In the genomic region with DNA sequence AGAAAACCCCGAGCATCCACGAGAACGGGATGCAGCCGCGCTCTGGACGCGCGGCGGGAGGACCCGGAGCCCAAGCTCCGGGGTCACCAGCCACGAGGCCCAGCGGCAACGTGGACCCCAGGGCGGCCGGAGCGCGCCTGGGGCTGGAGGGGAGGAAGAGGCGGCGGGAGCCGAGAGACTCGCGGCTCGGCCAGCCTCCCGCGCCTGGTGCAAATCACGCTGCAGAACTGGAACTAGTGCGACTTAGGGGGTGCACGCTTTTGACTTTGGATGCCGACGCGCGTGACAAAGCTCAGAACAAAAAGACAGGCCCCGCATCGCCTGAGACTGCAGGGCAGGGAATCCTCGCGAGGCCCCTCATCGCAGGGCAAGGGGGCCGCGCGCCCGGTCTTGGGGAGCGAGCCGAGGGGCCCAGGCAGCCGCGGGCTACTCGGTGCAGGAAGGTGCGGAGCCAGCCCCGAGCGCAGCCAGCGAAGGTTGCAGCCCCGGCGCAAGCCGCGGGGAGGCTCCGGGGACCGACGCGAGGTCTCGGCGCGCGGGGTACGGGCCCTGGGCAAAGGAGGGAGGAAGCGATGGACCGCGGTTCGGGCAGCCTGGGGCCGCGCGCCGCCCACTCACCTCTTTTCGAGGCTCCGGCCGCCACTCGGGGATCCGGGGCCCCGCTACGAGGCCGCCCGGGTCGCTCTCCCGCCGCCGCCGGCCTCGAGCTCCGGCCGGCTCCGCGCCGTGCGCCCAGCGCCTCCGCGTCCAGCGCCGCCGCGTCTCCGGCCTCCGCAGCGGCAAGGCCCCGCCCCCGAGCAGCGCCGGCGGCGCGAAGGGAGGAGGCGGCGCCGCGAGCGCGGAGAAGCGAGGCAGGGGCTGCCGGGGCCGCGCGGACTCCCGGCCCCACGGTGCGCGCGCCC, we compare ENCODE assay signal across 7 cellular contexts. TPM values are rescaled to one million over a fixed set of nuclear protein-coding genes. Genes with fewer than 3 reads are reported as not detected.
A peak's percentile ranks its signal among the peaks of the same experiment; 100 is the strongest.
DNase-seq lines count a peak whose midpoint lies in the region; ATAC-seq and TF ChIP-seq lines count a peak whose summit lies in the region.

A gene with protein sequence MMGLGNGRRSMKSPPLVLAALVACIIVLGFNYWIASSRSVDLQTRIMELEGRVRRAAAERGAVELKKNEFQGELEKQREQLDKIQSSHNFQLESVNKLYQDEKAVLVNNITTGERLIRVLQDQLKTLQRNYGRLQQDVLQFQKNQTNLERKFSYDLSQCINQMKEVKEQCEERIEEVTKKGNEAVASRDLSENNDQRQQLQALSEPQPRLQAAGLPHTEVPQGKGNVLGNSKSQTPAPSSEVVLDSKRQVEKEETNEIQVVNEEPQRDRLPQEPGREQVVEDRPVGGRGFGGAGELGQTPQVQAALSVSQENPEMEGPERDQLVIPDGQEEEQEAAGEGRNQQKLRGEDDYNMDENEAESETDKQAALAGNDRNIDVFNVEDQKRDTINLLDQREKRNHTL (minus strand): TSS at position 766 of the 902 bp plus-strand sequence. CDS start 20,238 bp downstream, outside the sequence.

- TF ChIP-seq RAD21 in IMR-90 (IDR thresholded peaks at IDR 0.05; ENCODE audit: low read length) = no peak

- H3K23ac ChIP-seq in IMR-90 (ENCODE audit: low read depth, low read length) = peak within 1 kb of the TSS; percentile 90

- DNase-seq in IMR-90 = peak; percentile 60
- peak; percentile 16 for DNase-seq in SKM-1 (lab: John Stamatoyannopoulos, UW; ENCODE audit: unreplicated experiment)
- no peak for DNase-seq in coronary artery (ENCODE audit: low spot score)
- peak; percentile 26 for DNase-seq in stimulated activated CD4-positive, alpha-beta T cell treated with anti-CD3 and anti-CD28 coated beads, Interleukin-4, amount 100 ng/mL, for 1 hour

- no TSS peak for BruUV-seq in IMR-90 (replicated peaks; lab: Mats Ljungman, UMichigan)

- dilution Hi-C loops in IMR-90 (cut with HindIII; ENCODE audit: low sequenced_read_pairs, unreplicated experiment) = no loop called here

- H2BK5ac ChIP-seq in IMR-90 (ENCODE audit: low read depth, low read length, poor library complexity, severe bottlenecking) = no peak within 1 kb of the TSS

- TF ChIP-seq POLR2A in IMR-90 (IDR thresholded peaks at IDR 0.05; ENCODE audit: low read depth, low read length) = no peak

- H2BK20ac ChIP-seq in IMR-90 (ENCODE audit: low read depth, low read length) = no peak within 1 kb of the TSS

- H3K18ac ChIP-seq in IMR-90 (ENCODE audit: low read depth, low read length) = no peak within 1 kb of the TSS

- H2AK9ac ChIP-seq in IMR-90 (replicated peaks; ENCODE audit: low read depth, low read length, poor library complexity) = peak within 1 kb of the TSS; percentile 62

- peak within 1 kb of the TSS; percentile 10 for H3K56ac ChIP-seq in IMR-90 (ENCODE audit: extremely low read depth, insufficient read depth, low read length)

- peak within 1 kb of the TSS; percentile 97 for H2AFZ ChIP-seq in IMR-90 (replicated peaks; ENCODE audit: low read length, poor library complexity)

- H2BK120ac ChIP-seq in IMR-90 (ENCODE audit: low read depth, low read length) = no peak within 1 kb of the TSS

- peak within 1 kb of the TSS; percentile 31 for H3K4ac ChIP-seq in IMR-90 (ENCODE audit: low read depth, low read length)

- intact Hi-C loops in IMR-90 (cut with micrococcal nuclease) = loop anchor here (2.0 kb wide), 1 partner anchor 58 kb away; no protein-coding TSS in a partner anchor

- CTCF ChIA-PET in IMR-90 (lab: Yijun Ruan, JAX) = no interaction called here

- peak within 1 kb of the TSS in 1 of 2 experiments; percentile 61; a peak in 2 of 4 replicates for H4K8ac ChIP-seq in IMR-90 (ENCODE audit: low read depth in 2 of 2, low read length in 2 of 2)

- H3K27ac ChIP-seq in IMR-90 (ENCODE audit: insufficient read depth, low read length) = peak within 1 kb of the TSS; percentile 30
- peak within 1 kb of the TSS; percentile 65 to 81 for H3K27ac ChIP-seq in coronary artery
- peak within 1 kb of the TSS; percentile 65 for H3K27ac ChIP-seq in layer of hippocampus (ENCODE audit: low read depth, low read length)

- no peaks in the 10 kb centered on the region for H3K36me3 ChIP-seq in IMR-90 (ENCODE audit: control insufficient read depth, insufficient read depth, low read length)

- peaks cover 4% of the 10 kb centered on the region; the same call in 1 of the 2 replicates for H3K9me1 ChIP-seq in IMR-90 (ENCODE audit: insufficient read depth, low read length)

- peaks cover 17 to 22% of the 10 kb centered on the region in 2 experiments for H3K79me1 ChIP-seq in IMR-90 (ENCODE audit: low read depth in 1 of 2, low read length in 2 of 2)

- peak within 1 kb of the TSS; percentile 58 for H3K9ac ChIP-seq in IMR-90 (ENCODE audit: low read depth, low read length)

- H4K91ac ChIP-seq in IMR-90 (ENCODE audit: insufficient read depth, low read depth, low read length) = no peak within 1 kb of the TSS

- H3K4me2 ChIP-seq in IMR-90 (ENCODE audit: low read depth, low read length) = peak within 1 kb of the TSS; percentile 85

- H3K4me1 ChIP-seq in IMR-90 (ENCODE audit: control insufficient read depth, insufficient read depth, low read length) = peaks cover 4% of the 10 kb centered on the region; the same call in 1 of the 2 replicates

- H4K5ac ChIP-seq in IMR-90 (ENCODE audit: low read depth, low read length) = no peak within 1 kb of the TSS

- TF ChIP-seq CTCF in GM12874 (IDR thresholded peaks at IDR 0.05; ENCODE audit: insufficient read depth, low read depth, low read length) (peak; percentile 22; the same call in 1 of the 2 replicates), IMR-90 (conservative IDR thresholded peaks at IDR 0.05; ENCODE audit: low read depth, low read length) (no peak), coronary artery (IDR thresholded peaks at IDR 0.05) (no peak)

- WGBS in IMR-90 (ENCODE audit: extremely low coverage in 2 of 2, insufficient read length in 1 of 2), 2 experiments = 1% methylated on average over 62 of the region's 126 CpGs; no CpG with 5 or more reads in 1 of the 2 experiments

- H3K14ac ChIP-seq in IMR-90 (replicated peaks; ENCODE audit: low read depth, low read length) = no peak within 1 kb of the TSS

- H2AK5ac ChIP-seq in IMR-90 (ENCODE audit: low read depth, low read length) = no peak within 1 kb of the TSS

- H3K4me3 ChIP-seq in IMR-90 (ENCODE audit: insufficient read depth, low read depth, low read length) (peak within 1 kb of the TSS; percentile 75), coronary artery (peak within 1 kb of the TSS; percentile 73)

- H4K20me1 ChIP-seq in IMR-90 (ENCODE audit: insufficient read depth, low read length) = peaks cover 4% of the 10 kb centered on the region

- POLR2A ChIA-PET in IMR-90 (lab: Charles Lee; ENCODE audit: unreplicated experiment) = no interaction called here

- in situ Hi-C loops in IMR-90 (cut with MboI; ENCODE audit: low sequenced_read_pairs) = no loop called here

- peaks cover 4% of the 10 kb centered on the region for H3K27me3 ChIP-seq in IMR-90 (ENCODE audit: control insufficient read depth, insufficient read depth, low read length)
- no peaks in the 10 kb centered on the region for H3K27me3 ChIP-seq in layer of hippocampus (ENCODE audit: control insufficient read depth, insufficient read depth, low read length)

- H3K9me3 ChIP-seq in IMR-90 (ENCODE audit: control insufficient read depth, insufficient read depth, low read length) = no peaks in the 10 kb centered on the region

- ATAC-seq in GM21723 (IDR thresholded peaks at IDR 0.05; ENCODE audit: unreplicated experiment) = peak; percentile 71
- ATAC-seq in IMR-90 (ENCODE audit: low read depth) = peak; percentile 93

- no peak within 1 kb of the TSS for H2BK15ac ChIP-seq in IMR-90 (ENCODE audit: low read depth, low read length)

TF ChIP-seq in IMR-90, 13 proteins besides CTCF, POLR2A, EP300 and RAD21:
- TF ChIP-seq MXI1 (IDR thresholded peaks at IDR 0.05; ENCODE audit: borderline replicate concordance, low read depth, low read length) = peak; percentile 31; the same call in 1 of the 2 replicates
- TF ChIP-seq NFE2L2 (IDR thresholded peaks at IDR 0.05; ENCODE audit: low read depth, low read length) = no peak

RNA-seq across cellular contexts. Expression of the gene that starts here (rescaled TPM):
- total RNA-seq in IMR-90 (2012; rRNA removed) = 54.8 and 63.9 TPM in 2 replicates
- polyA plus RNA-seq in IMR-90 (2012; rRNA removed) = 46.0 and 59.2 TPM in 2 replicates
- polyA plus RNA-seq in IMR-90 (2012; cell fraction: cytosol; rRNA removed) = 21.8 and 24.4 TPM in 2 replicates
- 9.3 and 26.9 TPM in 2 replicates for polyA plus RNA-seq in IMR-90 (2012; cell fraction: nucleus; rRNA removed; ENCODE audit: low replicate concordance)
